ENCODE assay signal across 3 cellular contexts in genomic region chr7:5035276-5035675, GRCh38.
"Had no signal": no experiment of that assay in that cellular context is flagged by ENCODE, and none has a peak within 500 bp of the region (broad histone marks: within the 10 kb centered on the region; RNA-seq: fewer than 3 reads in every experiment).

No MANE protein-coding gene starts in this region.

- DNase-seq: GDM1, GF-D8 had no signal

- ATAC-seq: GM12878 had no signal

- H3K4me3 ChIP-seq: GM12878 had no signal
